7 cellular contexts compared by ENCODE assay signal in the genomic region with DNA sequence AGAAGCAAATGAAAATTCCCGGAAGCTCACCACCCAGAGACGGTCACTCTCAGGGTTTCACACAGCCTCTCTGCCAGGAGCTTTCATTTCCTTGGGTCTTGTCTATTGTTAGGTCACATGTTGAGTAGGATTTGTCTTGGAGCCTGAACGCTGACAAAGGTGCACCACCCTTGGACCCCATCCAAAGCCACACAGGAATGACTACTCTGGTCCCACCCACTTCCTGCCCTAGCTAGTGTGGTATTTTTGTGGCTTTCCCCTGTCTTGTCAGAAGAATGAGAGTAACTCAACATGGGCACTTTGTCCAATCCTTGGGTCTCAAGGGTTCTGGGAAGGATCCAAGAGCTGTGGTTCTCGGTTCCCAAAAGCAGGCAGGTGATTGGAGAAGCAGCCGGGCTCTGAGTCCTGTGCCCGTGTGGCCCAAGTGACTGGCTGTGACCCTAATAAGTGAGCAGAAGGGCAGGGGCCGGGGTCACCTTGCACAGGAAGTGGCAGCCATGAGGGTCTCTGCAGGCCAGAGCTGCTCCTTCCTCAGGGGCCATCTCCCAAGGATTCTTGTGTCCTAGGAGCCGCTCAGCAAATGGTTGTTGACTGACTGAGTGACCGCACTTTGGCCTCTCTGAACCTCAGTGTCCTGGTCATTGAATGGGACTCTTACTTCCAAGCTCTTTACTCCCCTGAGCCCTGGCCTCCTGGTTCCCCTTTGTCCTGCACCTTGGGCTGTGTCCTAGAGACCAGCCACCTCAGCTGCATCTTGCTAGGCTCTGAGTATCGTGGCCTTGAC. TPM values are rescaled to one million over a fixed set of nuclear protein-coding genes. Genes with fewer than 3 reads are reported as not detected.
DNase-seq lines count a peak whose midpoint lies in the region; ATAC-seq and TF ChIP-seq lines count a peak whose summit lies in the region.

No MANE protein-coding gene starts in this region.

- H3K27ac ChIP-seq in HCT116 (ENCODE audit: low read depth, low read length) (peak overlapping the region; percentile 27; the same call in 1 of the 2 replicates), hepatocyte (peak overlapping the region; percentile 43)

- H3K4me1 ChIP-seq in HCT116 (ENCODE audit: control insufficient read depth in 1 of 2, insufficient read depth in 2 of 2, low read length in 2 of 2) (peaks cover 15 to 24% of the 10 kb centered on the region in 2 experiments; a peak in 3 of 4 replicates), hepatocyte (ENCODE audit: insufficient read depth) (peaks cover 13% of the 10 kb centered on the region)

- H3K9me2 ChIP-seq in HCT116 (ENCODE audit: insufficient read depth) = no peaks in the 10 kb centered on the region
- no peaks in the 10 kb centered on the region for H3K9me2 ChIP-seq in hepatocyte (replicated peaks; ENCODE audit: insufficient read depth)

- TF ChIP-seq CTCF in HCT116 (IDR thresholded peaks at IDR 0.05 in 2 of 3, conservative IDR thresholded peaks at IDR 0.05 in 1 of 3; ENCODE audit: borderline replicate concordance in 1 of 3, insufficient read depth in 1 of 3, low read depth in 2 of 3, low read length in 2 of 3) = no peak
- no peak for TF ChIP-seq CTCF in hepatocyte (IDR thresholded peaks at IDR 0.05; ENCODE audit: poor library complexity)

- peak; percentile 44 for DNase-seq in HCT116 (ENCODE audit: low read depth, low spot score)
- DNase-seq in NCI-H69 (lab: John Stamatoyannopoulos, UW) = peak; percentile 87
- DNase-seq in activated T-cell treated with anti-CD3 and anti-CD28 coated beads, Interleukin-2, amount 50 U/mL, for 48 hours = peak; percentile 83 to 84
- no peak for DNase-seq in hepatocyte (ENCODE audit: low spot score)
- peak; percentile 24 for DNase-seq in stimulated activated naive B cell treated with anti-CD40 and anti-IgM and Interleukin-4, amounts not matched to agents 10 μg/mL and 1 μg/mL and 100 μg/mL, for 72 hours
- no peak for DNase-seq in NCI-H128 (lab: John Stamatoyannopoulos, UW; ENCODE audit: unreplicated experiment)

- POLR2A ChIA-PET in HCT116 (lab: Charles Lee) = interaction anchor here (1.2 kb wide), 1 partner anchor 145 kb away, joined by 3 read pairs; no protein-coding TSS in a partner anchor

- H3K4me2 ChIP-seq in HCT116 (ENCODE audit: low read length) (peak overlapping the region; percentile 71), hepatocyte (no peak overlapping the region)

- H3K27me3 Mint-ChIP-seq in stimulated activated naive B cell treated with anti-CD40 and anti-IgM and Interleukin-4, amounts not matched to agents 10 μg/mL and 1 μg/mL and 100 μg/mL, for 72 hours = peaks cover 10 to 13% of the 10 kb centered on the region in 2 donors

- peaks cover 11 to 14% of the 10 kb centered on the region in 2 donors for H3K4me1 Mint-ChIP-seq in stimulated activated naive B cell treated with anti-CD40 and anti-IgM and Interleukin-4, amounts not matched to agents 10 μg/mL and 1 μg/mL and 100 μg/mL, for 72 hours

- peak overlapping the region; percentile 19 to 44 for H3K4me3 Mint-ChIP-seq in stimulated activated naive B cell treated with anti-CD40 and anti-IgM and Interleukin-4, amounts not matched to agents 10 μg/mL and 1 μg/mL and 100 μg/mL, for 72 hours

- no peaks in the 10 kb centered on the region for H3K36me3 ChIP-seq in HCT116 (ENCODE audit: control insufficient read depth in 1 of 2, insufficient read depth in 2 of 2, low read length in 2 of 2)
- no peaks in the 10 kb centered on the region for H3K36me3 ChIP-seq in hepatocyte (replicated peaks; ENCODE audit: insufficient read depth, low read depth)

- peak overlapping the region; percentile 67 for H3K27ac Mint-ChIP-seq in stimulated activated naive B cell treated with anti-CD40 and anti-IgM and Interleukin-4, amounts not matched to agents 10 μg/mL and 1 μg/mL and 100 μg/mL, for 72 hours

- no peaks in the 10 kb centered on the region for H3K27me3 ChIP-seq in HCT116 (ENCODE audit: insufficient read depth, low read length)
- H3K27me3 ChIP-seq in hepatocyte = no peaks in the 10 kb centered on the region

- ATAC-seq in HCT116 (peak; percentile 79), HG02870 (IDR thresholded peaks at IDR 0.05; ENCODE audit: unreplicated experiment) (no peak)
- ATAC-seq in stimulated activated naive B cell treated with anti-CD40 and anti-IgM and Interleukin-4, amounts not matched to agents 10 μg/mL and 1 μg/mL and 100 μg/mL, for 72 hours (replicated peaks) = peak; percentile 76 to 88

- no peaks in the 10 kb centered on the region for H3K79me2 ChIP-seq in HCT116 (ENCODE audit: insufficient read depth, low read length)
- no peaks in the 10 kb centered on the region for H3K79me2 ChIP-seq in hepatocyte

- H3K4me3 ChIP-seq in HCT116 (replicated peaks in 1 of 2; ENCODE audit: low read depth in 1 of 2, low read length in 2 of 2) (peak overlapping the region in 1 of 2 experiments; percentile 38; a peak in 2 of 4 replicates), hepatocyte (no peak overlapping the region)

- CTCF ChIA-PET in HCT116 (lab: Charles Lee) = interaction anchor here (1.6 kb wide), 1 partner anchor 358 kb away, joined by 3 read pairs; no protein-coding TSS in a partner anchor

- RAD21 ChIA-PET in HCT116 (lab: Charles Lee; ENCODE audit: low non-redundant PET in 1 of 2, low total read pairs in 2 of 2, uncharacterized antibody in 2 of 2, unreplicated experiment in 2 of 2) = no interaction called here

- intact Hi-C loops in HCT116 (cut with micrococcal nuclease) = no loop called here

- H4K20me1 ChIP-seq in HCT116 (ENCODE audit: insufficient read depth) = no peaks in the 10 kb centered on the region
- no peaks in the 10 kb centered on the region for H4K20me1 ChIP-seq in hepatocyte (ENCODE audit: insufficient read depth, poor library complexity, severe bottlenecking)

- H2AFZ ChIP-seq in HCT116 (ENCODE audit: low read depth, low read length, poor library complexity, severe bottlenecking) = peak overlapping the region; percentile 69
- no peak overlapping the region for H2AFZ ChIP-seq in hepatocyte

- no peaks in the 10 kb centered on the region for H3K9me3 Mint-ChIP-seq in stimulated activated naive B cell treated with anti-CD40 and anti-IgM and Interleukin-4, amounts not matched to agents 10 μg/mL and 1 μg/mL and 100 μg/mL, for 72 hours

- no peak for TF ChIP-seq RAD21 in HCT116 (IDR thresholded peaks at IDR 0.05; ENCODE audit: low read depth)

- H3K9me3 ChIP-seq in HCT116 (ENCODE audit: control insufficient read depth in 1 of 2, insufficient read depth in 1 of 2, low read depth in 1 of 2, low read length in 2 of 2) = no peaks in the 10 kb centered on the region
- no peaks in the 10 kb centered on the region for H3K9me3 ChIP-seq in hepatocyte (ENCODE audit: low read depth)

- TF ChIP-seq POLR2A in HCT116 (IDR thresholded peaks at IDR 0.05; ENCODE audit: borderline replicate concordance, extremely low read depth, insufficient read depth, insufficient read length) = no peak

- WGBS in hepatocyte (ENCODE audit: low lambda C conversion rate, missing lambda C conversion rate) = 78% methylated on average over 10 of the region's 10 CpGs

- no peaks in the 10 kb centered on the region for H3K36me3 Mint-ChIP-seq in stimulated activated naive B cell treated with anti-CD40 and anti-IgM and Interleukin-4, amounts not matched to agents 10 μg/mL and 1 μg/mL and 100 μg/mL, for 72 hours

- BruUV-seq in HCT116 (replicated peaks; lab: Mats Ljungman, UMichigan) = no TSS peak

- H3K9ac ChIP-seq in HCT116 (ENCODE audit: low read length) = peak overlapping the region; percentile 21; the same call in 1 of the 2 replicates

TF ChIP-seq in HCT116, 20 proteins besides CTCF, POLR2A, EP300 and RAD21 (continues in another document):
- TF ChIP-seq EGR1 (IDR thresholded peaks at IDR 0.05; ENCODE audit: low read depth) = no peak
- TF ChIP-seq SP1 (IDR thresholded peaks at IDR 0.05; ENCODE audit: low read depth) = peak; percentile 42
- peak; percentile 40; the same call in 1 of the 2 replicates for TF ChIP-seq CBX3 (IDR thresholded peaks at IDR 0.05; ENCODE audit: low read depth)
- no peak for TF ChIP-seq SRF (IDR thresholded peaks at IDR 0.05; ENCODE audit: low read depth)
- TF ChIP-seq ZBTB33 (IDR thresholded peaks at IDR 0.05; ENCODE audit: extremely low read depth, insufficient replicate concordance, low read length) = no peak
- TF ChIP-seq JUND (IDR thresholded peaks at IDR 0.05) = no peak; the same call in 1 of the 2 replicates
- no peak for TF ChIP-seq EZH2 (IDR thresholded peaks at IDR 0.05)
- no peak for TF ChIP-seq SIN3A (IDR thresholded peaks at IDR 0.05; ENCODE audit: low read depth)
- TF ChIP-seq, protein P1, sequence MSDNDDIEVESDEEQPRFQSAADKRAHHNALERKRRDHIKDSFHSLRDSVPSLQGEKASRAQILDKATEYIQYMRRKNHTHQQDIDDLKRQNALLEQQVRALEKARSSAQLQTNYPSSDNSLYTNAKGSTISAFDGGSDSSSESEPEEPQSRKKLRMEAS (IDR thresholded peaks at IDR 0.05) = peak; percentile 56
- TF ChIP-seq ZFX (IDR thresholded peaks at IDR 0.05) = no peak
- TF ChIP-seq YY1 (IDR thresholded peaks at IDR 0.05; ENCODE audit: extremely low read depth, insufficient replicate concordance, low read depth, low read length) = no peak
- TF ChIP-seq ELF1 (IDR thresholded peaks at IDR 0.05; ENCODE audit: borderline replicate concordance, low read depth) = no peak
- TF ChIP-seq TCF7L2 (IDR thresholded peaks at IDR 0.05; ENCODE audit: borderline replicate concordance, extremely low read depth, insufficient read depth, insufficient read length) = no peak
- TF ChIP-seq CEBPB (IDR thresholded peaks at IDR 0.05; ENCODE audit: low read depth) = no peak
- TF ChIP-seq POLR2AphosphoS5 (IDR thresholded peaks at IDR 0.05; ENCODE audit: low read depth, low read length) = peak; percentile 49; the same call in 1 of the 2 replicates
- no peak for TF ChIP-seq ZNF274 (IDR thresholded peaks at IDR 0.05; ENCODE audit: low read depth, low read length)
- TF ChIP-seq EZH2phosphoT487 (IDR thresholded peaks at IDR 0.05; ENCODE audit: borderline replicate concordance) = no peak

RNA-seq across cellular contexts. Expression of gene FGD3, which starts 6.9 kb away (rescaled TPM):
- total RNA-seq in HCT116 (2021; ENCODE audit: unreplicated experiment) (3.3 TPM), hepatocyte (5.8 and 6.3 TPM in 2 replicates)
- polyA plus RNA-seq in HCT116 (2012) = 2.3 and 2.7 TPM in 2 replicates
- 4.1 and 6.5 TPM in 2 replicates for polyA plus RNA-seq in hepatocyte

Comparison
In these comparisons a context has a peak if more than half of its experiments do, and no peak if none do; other contexts are left out.
1. DNase-seq: peak in HCT116 (single experiment), NCI-H69 (single experiment), activated T-cell treated with anti-CD3 and anti-CD28 coated beads, Interleukin-2, amount 50 U/mL, for 48 hours (2 of 2) and stimulated activated naive B cell treated with anti-CD40 and anti-IgM and Interleukin-4, amounts not matched to agents 10 μg/mL and 1 μg/mL and 100 μg/mL, for 72 hours (single experiment); none in hepatocyte (single experiment) and NCI-H128 (single experiment).